In the genomic region with DNA sequence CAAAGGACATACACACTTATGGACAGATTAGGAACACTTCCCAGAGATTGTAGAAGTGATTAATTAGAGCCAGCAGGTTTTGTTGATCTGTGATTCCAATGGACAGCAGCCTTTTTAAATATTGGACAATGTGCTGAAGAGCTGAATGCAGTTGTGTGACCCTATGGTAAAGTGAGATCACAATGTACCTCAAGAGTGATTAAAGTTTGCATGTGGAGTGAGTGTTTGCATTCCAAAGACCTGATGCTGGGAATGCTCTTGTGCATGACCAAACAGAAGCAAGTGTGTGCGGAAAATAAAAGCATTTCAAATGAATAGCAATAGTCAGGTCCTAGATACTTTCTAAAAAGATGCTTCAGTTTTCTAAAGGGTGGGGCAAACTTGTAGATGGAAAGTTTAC, we compare ENCODE assay signal across 1 cellular context.
TF ChIP-seq lines count a peak whose summit lies in the region.

No MANE protein-coding gene starts in this region.

TF ChIP-seq in GM23338, 12 proteins besides CTCF, POLR2A, EP300 and RAD21:
- no peak for TF ChIP-seq ZNF462 (CRISPR knock-in tag; IDR thresholded peaks at IDR 0.05)
- TF ChIP-seq, protein P1, sequence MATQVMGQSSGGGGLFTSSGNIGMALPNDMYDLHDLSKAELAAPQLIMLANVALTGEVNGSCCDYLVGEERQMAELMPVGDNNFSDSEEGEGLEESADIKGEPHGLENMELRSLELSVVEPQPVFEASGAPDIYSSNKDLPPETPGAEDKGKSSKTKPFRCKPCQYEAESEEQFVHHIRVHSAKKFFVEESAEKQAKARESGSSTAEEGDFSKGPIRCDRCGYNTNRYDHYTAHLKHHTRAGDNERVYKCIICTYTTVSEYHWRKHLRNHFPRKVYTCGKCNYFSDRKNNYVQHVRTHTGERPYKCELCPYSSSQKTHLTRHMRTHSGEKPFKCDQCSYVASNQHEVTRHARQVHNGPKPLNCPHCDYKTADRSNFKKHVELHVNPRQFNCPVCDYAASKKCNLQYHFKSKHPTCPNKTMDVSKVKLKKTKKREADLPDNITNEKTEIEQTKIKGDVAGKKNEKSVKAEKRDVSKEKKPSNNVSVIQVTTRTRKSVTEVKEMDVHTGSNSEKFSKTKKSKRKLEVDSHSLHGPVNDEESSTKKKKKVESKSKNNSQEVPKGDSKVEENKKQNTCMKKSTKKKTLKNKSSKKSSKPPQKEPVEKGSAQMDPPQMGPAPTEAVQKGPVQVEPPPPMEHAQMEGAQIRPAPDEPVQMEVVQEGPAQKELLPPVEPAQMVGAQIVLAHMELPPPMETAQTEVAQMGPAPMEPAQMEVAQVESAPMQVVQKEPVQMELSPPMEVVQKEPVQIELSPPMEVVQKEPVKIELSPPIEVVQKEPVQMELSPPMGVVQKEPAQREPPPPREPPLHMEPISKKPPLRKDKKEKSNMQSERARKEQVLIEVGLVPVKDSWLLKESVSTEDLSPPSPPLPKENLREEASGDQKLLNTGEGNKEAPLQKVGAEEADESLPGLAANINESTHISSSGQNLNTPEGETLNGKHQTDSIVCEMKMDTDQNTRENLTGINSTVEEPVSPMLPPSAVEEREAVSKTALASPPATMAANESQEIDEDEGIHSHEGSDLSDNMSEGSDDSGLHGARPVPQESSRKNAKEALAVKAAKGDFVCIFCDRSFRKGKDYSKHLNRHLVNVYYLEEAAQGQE (IDR thresholded peaks at IDR 0.05; ENCODE audit: unreplicated experiment), result no peak
- TF ChIP-seq JUNB (IDR thresholded peaks at IDR 0.05; ENCODE audit: unreplicated experiment), result no peak
- TF ChIP-seq NANOG (IDR thresholded peaks at IDR 0.05; ENCODE audit: borderline replicate concordance), result no peak
- no peak for TF ChIP-seq ZNF114 (CRISPR knock-in tag; IDR thresholded peaks at IDR 0.05)
- no peak for TF ChIP-seq EZH2 (IDR thresholded peaks at IDR 0.05; ENCODE audit: low read depth, unreplicated experiment)
- TF ChIP-seq CREB1 (CRISPR knock-in tag; IDR thresholded peaks at IDR 0.05; ENCODE audit: low read depth), result no peak
- TF ChIP-seq, protein P2, sequence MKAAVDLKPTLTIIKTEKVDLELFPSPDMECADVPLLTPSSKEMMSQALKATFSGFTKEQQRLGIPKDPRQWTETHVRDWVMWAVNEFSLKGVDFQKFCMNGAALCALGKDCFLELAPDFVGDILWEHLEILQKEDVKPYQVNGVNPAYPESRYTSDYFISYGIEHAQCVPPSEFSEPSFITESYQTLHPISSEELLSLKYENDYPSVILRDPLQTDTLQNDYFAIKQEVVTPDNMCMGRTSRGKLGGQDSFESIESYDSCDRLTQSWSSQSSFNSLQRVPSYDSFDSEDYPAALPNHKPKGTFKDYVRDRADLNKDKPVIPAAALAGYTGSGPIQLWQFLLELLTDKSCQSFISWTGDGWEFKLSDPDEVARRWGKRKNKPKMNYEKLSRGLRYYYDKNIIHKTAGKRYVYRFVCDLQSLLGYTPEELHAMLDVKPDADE (IDR thresholded peaks at IDR 0.05), result no peak
- TF ChIP-seq STAT1 (IDR thresholded peaks at IDR 0.05; ENCODE audit: unreplicated experiment), result no peak
